ENCODE assay signal across 8 cellular contexts in the genomic region with DNA sequence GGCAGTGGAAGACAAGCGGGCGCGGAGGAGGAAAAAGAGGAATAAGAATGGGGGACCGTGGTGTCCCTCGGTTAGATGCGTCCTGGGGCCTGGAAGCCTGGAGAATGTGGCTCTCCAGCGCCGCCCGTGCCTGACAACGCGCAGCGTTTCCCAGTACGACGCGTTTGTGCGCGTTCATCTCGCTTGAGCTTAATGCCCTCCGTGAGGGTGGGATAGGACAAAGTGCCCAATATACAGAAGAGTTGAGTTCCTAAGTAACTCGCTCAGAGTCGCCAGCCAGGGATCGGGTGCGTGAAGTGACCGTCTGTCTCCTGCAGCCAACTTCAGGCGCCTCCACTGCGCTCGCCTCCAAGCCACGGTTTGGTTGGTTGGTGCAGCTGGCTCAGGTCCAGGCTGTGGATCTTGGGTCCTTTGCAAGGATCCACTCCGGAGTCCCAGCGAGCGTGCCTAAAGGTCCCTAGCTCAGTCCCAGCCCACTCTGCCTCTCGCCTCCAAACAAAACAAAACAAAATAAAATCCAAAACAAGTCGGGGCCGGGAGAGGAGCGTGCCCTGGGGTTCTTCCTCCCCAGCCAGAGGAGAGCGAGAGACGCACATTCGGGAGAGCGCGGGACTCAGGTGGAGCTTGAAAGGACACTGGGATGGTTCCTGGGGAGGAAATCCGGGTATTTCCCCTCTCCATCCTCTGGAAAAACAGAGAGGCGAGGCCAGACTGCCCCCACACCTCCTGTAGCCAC. TPM values are rescaled to one million over a fixed set of nuclear protein-coding genes. Genes with fewer than 3 reads are reported as not detected.
DNase-seq lines count a peak whose midpoint lies in the region; ATAC-seq, FAIRE-seq and TF ChIP-seq lines count a peak whose summit lies in the region.

No MANE protein-coding gene starts in this region.

- H4K20me1 ChIP-seq in GM23248 (ENCODE audit: insufficient read depth): no peaks in the 10 kb centered on the region; the same call in 1 of the 2 replicates

- in situ Hi-C loops in GM23248 (cut with MboI): no loop called here

- peaks cover 9% of the 10 kb centered on the region for H3K4me1 ChIP-seq in GM23248 (ENCODE audit: insufficient read depth)

- DNase-seq in CD14-positive monocyte (ENCODE audit: low spot score) (no peak), GM23248 (peak; percentile 42), memory B cell (ENCODE audit: low spot score in 2 of 2) (no peak), H54 (ENCODE audit: insufficient read length, low spot score) (no peak)
- DNase-seq in activated naive CD4-positive, alpha-beta T cell treated with anti-CD3 and anti-CD28 coated beads for 36 hours: peak; percentile 50

- no peaks in the 10 kb centered on the region for H3F3A ChIP-seq in GM23248 (ENCODE audit: insufficient read depth)

- no peak for FAIRE-seq in H54 (lab: Jason Lieb, UNC)

- H3K4me3 Mint-ChIP-seq in CD14-positive monocyte: peak overlapping the region; percentile 79 to 96
- peak overlapping the region; percentile 53 for H3K4me3 Mint-ChIP-seq in activated naive CD4-positive, alpha-beta T cell treated with anti-CD3 and anti-CD28 coated beads for 36 hours
- peak overlapping the region; percentile 61 for H3K4me3 Mint-ChIP-seq in memory B cell

- peaks cover 59% of the 10 kb centered on the region for H3K27me3 ChIP-seq in GM23248 (replicated peaks; ENCODE audit: insufficient read depth)

- intact Hi-C loops in CD14-positive monocyte (cut with micrococcal nuclease): no loop called here
- intact Hi-C loops in activated naive CD4-positive, alpha-beta T cell treated with anti-CD3 and anti-CD28 coated beads for 36 hours (cut with micrococcal nuclease): loop anchor here (1.0 kb wide), 1 partner anchor 61 kb away; no protein-coding TSS in a partner anchor

- no peak overlapping the region for H2AFZ ChIP-seq in GM23248

- H3K4me1 Mint-ChIP-seq in CD14-positive monocyte (peaks cover 56% of the 10 kb centered on the region), memory B cell (peaks cover 27% of the 10 kb centered on the region)
- H3K4me1 Mint-ChIP-seq in activated naive CD4-positive, alpha-beta T cell treated with anti-CD3 and anti-CD28 coated beads for 36 hours (ENCODE audit: low read depth): peaks cover 61% of the 10 kb centered on the region

- TF ChIP-seq POLR2A in H54 (IDR thresholded peaks at IDR 0.05; ENCODE audit: low read depth, low read length): no peak

- TF ChIP-seq CTCF in CD14-positive monocyte (IDR thresholded peaks at IDR 0.05): no peak

- peak overlapping the region in 2 of 7 donors; percentile 53 to 71 for H3K27ac Mint-ChIP-seq in CD14-positive monocyte
- no peak overlapping the region for H3K27ac Mint-ChIP-seq in activated naive CD4-positive, alpha-beta T cell treated with anti-CD3 and anti-CD28 coated beads for 36 hours
- H3K27ac Mint-ChIP-seq in memory B cell: peak overlapping the region; percentile 72

- H3K9ac ChIP-seq in GM23248: no peak overlapping the region

- CTCF ChIA-PET in activated naive CD4-positive, alpha-beta T cell treated with anti-CD3 and anti-CD28 coated beads for 36 hours (lab: Charles Lee): interaction anchor here (1.5 kb wide), 2 partner anchors 20 to 61 kb away, joined by 3 to 4 read pairs; no protein-coding TSS in a partner anchor

- H3K9me3 ChIP-seq in GM23248 (ENCODE audit: low read depth): no peaks in the 10 kb centered on the region

- ATAC-seq in memory B cell (ENCODE audit: low read depth) (no peak), GM19455 (IDR thresholded peaks at IDR 0.05; ENCODE audit: unreplicated experiment) (no peak), GM21447 (IDR thresholded peaks at IDR 0.05; ENCODE audit: unreplicated experiment) (no peak), GM19452 (IDR thresholded peaks at IDR 0.05; ENCODE audit: unreplicated experiment) (no peak)

- WGBS in GM23248 (ENCODE audit: low coverage in 1 of 2, low lambda C conversion rate in 2 of 2, missing lambda C conversion rate in 2 of 2), 2 experiments: 3 to 4% methylated on average over 42 of the region's 42 CpGs

- no peaks in the 10 kb centered on the region for H3K36me3 ChIP-seq in GM23248 (ENCODE audit: low read depth)

- H3K4me2 ChIP-seq in GM23248 (ENCODE audit: unreplicated experiment): no peak overlapping the region

- H3K9me3 Mint-ChIP-seq in CD14-positive monocyte (peaks cover 3 to 33% (median 19%) of the 10 kb centered on the region in 7 donors), memory B cell (no peaks in the 10 kb centered on the region)
- no peaks in the 10 kb centered on the region for H3K9me3 Mint-ChIP-seq in activated naive CD4-positive, alpha-beta T cell treated with anti-CD3 and anti-CD28 coated beads for 36 hours

- H3K36me3 Mint-ChIP-seq in CD14-positive monocyte (peaks cover 11 to 14% of the 10 kb centered on the region in 2 donors), memory B cell (no peaks in the 10 kb centered on the region)
- no peaks in the 10 kb centered on the region for H3K36me3 Mint-ChIP-seq in activated naive CD4-positive, alpha-beta T cell treated with anti-CD3 and anti-CD28 coated beads for 36 hours (ENCODE audit: low read depth)

- H3K27me3 Mint-ChIP-seq in CD14-positive monocyte (ENCODE audit: low read depth in 3 of 3): peaks cover 69 to 73% (median 70%) of the 10 kb centered on the region in 3 donors
- peaks cover 53% of the 10 kb centered on the region for H3K27me3 Mint-ChIP-seq in activated naive CD4-positive, alpha-beta T cell treated with anti-CD3 and anti-CD28 coated beads for 36 hours (ENCODE audit: low read depth)
- peaks cover 21% of the 10 kb centered on the region for H3K27me3 Mint-ChIP-seq in memory B cell

- H3K79me2 ChIP-seq in GM23248 (ENCODE audit: insufficient read depth): peaks cover 23% of the 10 kb centered on the region

- H3K27ac ChIP-seq in GM23248: no peak overlapping the region

- no peaks in the 10 kb centered on the region for H3K9me2 ChIP-seq in GM23248 (ENCODE audit: insufficient read depth)

- no peak overlapping the region for H3K4me3 ChIP-seq in GM23248

RNA-seq across cellular contexts. Expression of a gene that starts 1.0 kb away (rescaled TPM):
- polyA plus RNA-seq in CD14-positive monocyte (1 to 10 TPM in 1 of 2 donors, under 1 TPM in 1; 0.22 to 1.1 TPM), GM23248 (2016; fragmentation: Nextera tagmentation; extraction: Ambion mirVana) (0.18 TPM in 1 of 2 replicates, not detected in the other)
- not detected in 2 replicates for total RNA-seq in GM23248 (2014; rRNA removed; shearing (Covaris generic))
- 1 to 10 TPM; 3.3 to 3.6 TPM for total RNA-seq in activated naive CD4-positive, alpha-beta T cell treated with anti-CD3 and anti-CD28 coated beads for 36 hours

RNA-seq across cellular contexts. Expression of a gene that starts 3.2 kb away (rescaled TPM):
- polyA plus RNA-seq in CD14-positive monocyte: 10 to 100 TPM; 42.1 to 47.1 TPM
- total RNA-seq in GM23248 (2014; rRNA removed; shearing (Covaris generic)): 28.8 and 38.2 TPM in 2 replicates
- 69.8 and 76.5 TPM in 2 replicates for polyA plus RNA-seq in GM23248 (2016; fragmentation: Nextera tagmentation; extraction: Ambion mirVana)
- total RNA-seq in activated naive CD4-positive, alpha-beta T cell treated with anti-CD3 and anti-CD28 coated beads for 36 hours: 100 to 1,000 TPM; 127 to 131 TPM

RNA-seq across cellular contexts. Expression of a gene that starts 3.5 kb away (rescaled TPM):
- polyA plus RNA-seq in CD14-positive monocyte (not detected), GM23248 (2016; fragmentation: Nextera tagmentation; extraction: Ambion mirVana) (0.85 and 1.9 TPM in 2 replicates)
- 0.51 TPM in 1 of 2 replicates, not detected in the other for total RNA-seq in GM23248 (2014; rRNA removed; shearing (Covaris generic))
- total RNA-seq in activated naive CD4-positive, alpha-beta T cell treated with anti-CD3 and anti-CD28 coated beads for 36 hours: 1 to 10 TPM; 6.4 to 6.5 TPM

RNA-seq across cellular contexts. Expression of a gene that starts 28.1 kb away (rescaled TPM):
- polyA plus RNA-seq in CD14-positive monocyte (10 to 100 TPM; 30.7 to 42.4 TPM), GM23248 (2016; fragmentation: Nextera tagmentation; extraction: Ambion mirVana) (98.6 and 101 TPM in 2 replicates)
- total RNA-seq in GM23248 (2014; rRNA removed; shearing (Covaris generic)): 88.0 and 101 TPM in 2 replicates
- 10 to 100 TPM; 43.5 to 46.6 TPM for total RNA-seq in activated naive CD4-positive, alpha-beta T cell treated with anti-CD3 and anti-CD28 coated beads for 36 hours

RNA-seq across cellular contexts. Expression of a gene that starts 48.4 kb away (rescaled TPM):
- polyA plus RNA-seq in CD14-positive monocyte: not detected
- not detected in 2 replicates for total RNA-seq in GM23248 (2014; rRNA removed; shearing (Covaris generic))
- polyA plus RNA-seq in GM23248 (2016; fragmentation: Nextera tagmentation; extraction: Ambion mirVana): not detected in 2 replicates
- total RNA-seq in activated naive CD4-positive, alpha-beta T cell treated with anti-CD3 and anti-CD28 coated beads for 36 hours: under 1 TPM in 1 of 2 experiments, not detected in 1; 0.14 TPM

Comparison
In these comparisons a context has a peak if more than half of its experiments do, and no peak if none do; other contexts are left out.
1. DNase-seq: peak in GM23248 (single experiment) and activated naive CD4-positive, alpha-beta T cell treated with anti-CD3 and anti-CD28 coated beads for 36 hours (single experiment); none in CD14-positive monocyte (single experiment), memory B cell (0 of 2) and H54 (single experiment).
2. Peak in every context shown above with its lines, with median percentiles within 50 percentile points of each other: H3K4me3 Mint-ChIP-seq.